Comparison of ENCODE assay signal across 13 cellular contexts in genomic region chr2:99821572-99822369, GRCh38.
DNase-seq lines count a peak whose midpoint lies in the region; ATAC-seq, FAIRE-seq and TF ChIP-seq lines count a peak whose summit lies in the region.
"Had no signal": no experiment of that assay in that cellular context is flagged by ENCODE, and none has a peak within 500 bp of the region (broad histone marks: within the 10 kb centered on the region; RNA-seq: fewer than 3 reads in every experiment).

No MANE protein-coding gene starts in this region.

- H3K4me3 ChIP-seq in HepG2 (replicated peaks in 1 of 3; ENCODE audit: insufficient read depth in 1 of 3, low read depth in 2 of 3, low read length in 3 of 3), result no peak overlapping the region
- no peak overlapping the region for H3K4me3 ChIP-seq in right lobe of liver
- no peak overlapping the region for H3K4me3 ChIP-seq in adrenal gland
- H3K4me3 ChIP-seq: skin epidermis had no signal

- TF ChIP-seq POLR2A in HepG2 (IDR thresholded peaks at IDR 0.05; ENCODE audit: insufficient read depth in 1 of 2, low read depth in 2 of 2, low read length in 2 of 2), result no peak
- TF ChIP-seq POLR2A in right lobe of liver (IDR thresholded peaks at IDR 0.05), result no peak
- no peak for TF ChIP-seq POLR2A in adrenal gland (IDR thresholded peaks at IDR 0.05)

- H3K36me3 ChIP-seq in HepG2 (replicated peaks in 1 of 2; ENCODE audit: control insufficient read depth in 1 of 2, insufficient read depth in 2 of 2, low read length in 2 of 2) (no peaks in the 10 kb centered on the region), right lobe of liver (no peaks in the 10 kb centered on the region), adrenal gland (replicated peaks in 1 of 2) (no peaks in the 10 kb centered on the region)

- no peak overlapping the region for H3K4me2 ChIP-seq in HepG2 (ENCODE audit: low read depth, low read length)

- H3K27me3 ChIP-seq in HepG2 (ENCODE audit: control insufficient read depth in 1 of 2, insufficient read depth in 2 of 2, low read length in 2 of 2), result no peaks in the 10 kb centered on the region; a peak in 1 of 5 replicates
- H3K27me3 ChIP-seq in right lobe of liver, result no peaks in the 10 kb centered on the region
- H3K27me3 ChIP-seq in adrenal gland, result peaks cover 3% of the 10 kb centered on the region

- CTCF ChIA-PET in HepG2 (lab: Yijun Ruan, JAX; ENCODE audit: low intra/inter-chr PET ratio, low total read pairs), result no interaction called here

- no peak for TF ChIP-seq RAD21 in HepG2 (CRISPR knock-in tag; IDR thresholded peaks at IDR 0.05)

- H3K27ac ChIP-seq in HepG2 (ENCODE audit: extremely low read length, insufficient read depth, low read length) (no peak overlapping the region), right lobe of liver (no peak overlapping the region), adrenal gland (no peak overlapping the region)
- H3K27ac ChIP-seq: skin epidermis had no signal

- DNase-seq in HepG2 (ENCODE audit: low spot score), result no peak
- DNase-seq in right lobe of liver, result no peak
- DNase-seq in astrocyte of the hippocampus (ENCODE audit: low read depth, low spot score), result peak; percentile 77
- peak; percentile 27 for DNase-seq in hepatic stellate cell (ENCODE audit: low spot score)
- no peak for DNase-seq in omental fat pad (ENCODE audit: low spot score)
- DNase-seq in NCI-H1694 (lab: John Stamatoyannopoulos, UW), result no peak
- DNase-seq in adrenal gland, result no peak
- no peak for DNase-seq in amniotic stem cell (lab: John Stamatoyannopoulos, UW)
- DNase-seq: 8988T; activated naive CD4-positive, alpha-beta T cell treated with anti-CD3 and anti-CD28 coated beads, Interleukin-2, amount 50 U/mL, for 16 hours; DMS153; effector CD8-positive, alpha-beta T cell had no signal

- H4K20me1 ChIP-seq in HepG2 (ENCODE audit: insufficient read depth, low read length), result no peaks in the 10 kb centered on the region

- POLR2A ChIA-PET in HepG2 (lab: Yijun Ruan, JAX), result no interaction called here

- TF ChIP-seq EP300 in HepG2 (IDR thresholded peaks at IDR 0.05; ENCODE audit: low read depth in 2 of 2, low read length in 2 of 2) (no peak), HepG2 (CRISPR knock-in tag; IDR thresholded peaks at IDR 0.05; ENCODE audit: borderline replicate concordance) (no peak)

- no peaks in the 10 kb centered on the region for H3K9me3 ChIP-seq in HepG2 (ENCODE audit: low read length)
- peaks cover 0 to 2% (median 0%) of the 10 kb centered on the region in 4 donors for H3K9me3 ChIP-seq in right lobe of liver
- no peaks in the 10 kb centered on the region for H3K9me3 ChIP-seq in adrenal gland (replicated peaks in 1 of 3)

- no peak overlapping the region for H3K9ac ChIP-seq in HepG2 (ENCODE audit: insufficient read depth, low read depth, low read length)

- intact Hi-C loops in HepG2 (cut with micrococcal nuclease; ENCODE audit: unreplicated experiment), result no loop called here
- intact Hi-C loops in right lobe of liver (cut with DNase I), result no loop called here
- intact Hi-C loops in adrenal gland (cut with DNase I), result loop anchor here (10.0 kb wide), 1 partner anchor 267 kb away; no protein-coding TSS in a partner anchor

- in situ Hi-C loops in HepG2 (cut with HindIII; ENCODE audit: extremely low pct_ligation_motif_present, low pct_unique_long_range_greater_than_20kb), result loop anchor here (10.0 kb wide), 1 partner anchor 267 kb away; no protein-coding TSS in a partner anchor

- 30% methylated on average over 13 of the region's 13 CpGs for WGBS in HepG2 (ENCODE audit: low lambda C conversion rate)
- 80% methylated on average over 10 of the region's 13 CpGs for WGBS in right lobe of liver (ENCODE audit: insufficient coverage, low coverage, low lambda C conversion rate, missing lambda C conversion rate)
- 85 to 90% (median 89%) methylated on average over 13 of the region's 13 CpGs for WGBS in adrenal gland, 4 donors

- ATAC-seq in HepG2 (no peak), right lobe of liver (no peak), omental fat pad (ENCODE audit: low FRiP score) (no peak)

- FAIRE-seq in HepG2 (lab: Jason Lieb, UNC), result no peak

- H2AFZ ChIP-seq in HepG2 (ENCODE audit: low read length), result no peak overlapping the region

- H3K79me2 ChIP-seq in HepG2 (ENCODE audit: insufficient read depth, low read length), result no peaks in the 10 kb centered on the region

- no peaks in the 10 kb centered on the region for H3K4me1 ChIP-seq in HepG2 (ENCODE audit: insufficient read depth, low read length)
- peaks cover 0 to 16% (median 8%) of the 10 kb centered on the region in 4 donors for H3K4me1 ChIP-seq in right lobe of liver
- no peaks in the 10 kb centered on the region for H3K4me1 ChIP-seq in adrenal gland (replicated peaks in 1 of 2)

- BruUV-seq in HepG2 (replicated peaks; lab: Mats Ljungman, UMichigan), result no TSS peak

- TF ChIP-seq CTCF in HepG2 (CRISPR knock-in tag; IDR thresholded peaks at IDR 0.05) (no peak), right lobe of liver (IDR thresholded peaks at IDR 0.05) (no peak), omental fat pad (IDR thresholded peaks at IDR 0.05) (no peak), adrenal gland (IDR thresholded peaks at IDR 0.05) (no peak)

TF ChIP-seq in HepG2, 621 proteins besides CTCF, POLR2A, EP300 and RAD21 (continues in another document):
- peak; percentile 97 for TF ChIP-seq CREB1 (IDR thresholded peaks at IDR 0.05)
- no peak for TF ChIP-seq CREB1 (CRISPR knock-in tag; IDR thresholded peaks at IDR 0.05)
- no peak for TF ChIP-seq HDAC2 (CRISPR knock-in tag; IDR thresholded peaks at IDR 0.05)
- peak; percentile 95 for TF ChIP-seq ATF7 (IDR thresholded peaks at IDR 0.05)
- no peak for TF ChIP-seq ATF7 (CRISPR knock-in tag; IDR thresholded peaks at IDR 0.05)
- TF ChIP-seq SRY (CRISPR knock-in tag; IDR thresholded peaks at IDR 0.05), result no peak
- TF ChIP-seq ZNF260 (CRISPR knock-in tag; IDR thresholded peaks at IDR 0.05; ENCODE audit: borderline replicate concordance, low read depth), result no peak
- TF ChIP-seq, protein P1, sequence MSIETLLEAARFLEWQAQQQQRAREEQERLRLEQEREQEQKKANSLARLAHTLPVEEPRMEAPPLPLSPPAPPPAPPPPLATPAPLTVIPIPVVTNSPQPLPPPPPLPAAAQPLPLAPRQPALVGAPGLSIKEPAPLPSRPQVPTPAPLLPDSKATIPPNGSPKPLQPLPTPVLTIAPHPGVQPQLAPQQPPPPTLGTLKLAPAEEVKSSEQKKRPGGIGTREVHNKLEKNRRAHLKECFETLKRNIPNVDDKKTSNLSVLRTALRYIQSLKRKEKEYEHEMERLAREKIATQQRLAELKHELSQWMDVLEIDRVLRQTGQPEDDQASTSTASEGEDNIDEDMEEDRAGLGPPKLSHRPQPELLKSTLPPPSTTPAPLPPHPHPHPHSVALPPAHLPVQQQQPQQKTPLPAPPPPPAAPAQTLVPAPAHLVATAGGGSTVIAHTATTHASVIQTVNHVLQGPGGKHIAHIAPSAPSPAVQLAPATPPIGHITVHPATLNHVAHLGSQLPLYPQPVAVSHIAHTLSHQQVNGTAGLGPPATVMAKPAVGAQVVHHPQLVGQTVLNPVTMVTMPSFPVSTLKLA (IDR thresholded peaks at IDR 0.05), result peak; percentile 43; the same call in 1 of the 2 replicates
- TF ChIP-seq, protein P2, sequence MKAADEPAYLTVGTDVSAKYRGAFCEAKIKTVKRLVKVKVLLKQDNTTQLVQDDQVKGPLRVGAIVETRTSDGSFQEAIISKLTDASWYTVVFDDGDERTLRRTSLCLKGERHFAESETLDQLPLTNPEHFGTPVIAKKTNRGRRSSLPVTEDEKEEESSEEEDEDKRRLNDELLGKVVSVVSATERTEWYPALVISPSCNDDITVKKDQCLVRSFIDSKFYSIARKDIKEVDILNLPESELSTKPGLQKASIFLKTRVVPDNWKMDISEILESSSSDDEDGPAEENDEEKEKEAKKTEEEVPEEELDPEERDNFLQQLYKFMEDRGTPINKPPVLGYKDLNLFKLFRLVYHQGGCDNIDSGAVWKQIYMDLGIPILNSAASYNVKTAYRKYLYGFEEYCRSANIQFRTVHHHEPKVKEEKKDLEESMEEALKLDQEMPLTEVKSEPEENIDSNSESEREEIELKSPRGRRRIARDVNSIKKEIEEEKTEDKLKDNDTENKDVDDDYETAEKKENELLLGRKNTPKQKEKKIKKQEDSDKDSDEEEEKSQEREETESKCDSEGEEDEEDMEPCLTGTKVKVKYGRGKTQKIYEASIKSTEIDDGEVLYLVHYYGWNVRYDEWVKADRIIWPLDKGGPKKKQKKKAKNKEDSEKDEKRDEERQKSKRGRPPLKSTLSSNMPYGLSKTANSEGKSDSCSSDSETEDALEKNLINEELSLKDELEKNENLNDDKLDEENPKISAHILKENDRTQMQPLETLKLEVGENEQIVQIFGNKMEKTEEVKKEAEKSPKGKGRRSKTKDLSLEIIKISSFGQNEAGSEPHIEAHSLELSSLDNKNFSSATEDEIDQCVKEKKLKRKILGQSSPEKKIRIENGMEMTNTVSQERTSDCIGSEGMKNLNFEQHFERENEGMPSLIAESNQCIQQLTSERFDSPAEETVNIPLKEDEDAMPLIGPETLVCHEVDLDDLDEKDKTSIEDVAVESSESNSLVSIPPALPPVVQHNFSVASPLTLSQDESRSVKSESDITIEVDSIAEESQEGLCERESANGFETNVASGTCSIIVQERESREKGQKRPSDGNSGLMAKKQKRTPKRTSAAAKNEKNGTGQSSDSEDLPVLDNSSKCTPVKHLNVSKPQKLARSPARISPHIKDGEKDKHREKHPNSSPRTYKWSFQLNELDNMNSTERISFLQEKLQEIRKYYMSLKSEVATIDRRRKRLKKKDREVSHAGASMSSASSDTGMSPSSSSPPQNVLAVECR (CRISPR knock-in tag; IDR thresholded peaks at IDR 0.05; ENCODE audit: borderline replicate concordance), result no peak

Comparison
In these comparisons a context has a peak if more than half of its experiments do, and no peak if none do; other contexts are left out.
1. DNase-seq: peak in astrocyte of the hippocampus (single experiment) and hepatic stellate cell (single experiment); none in HepG2 (single experiment), right lobe of liver (0 of 3), omental fat pad (single experiment), NCI-H1694 (single experiment), adrenal gland (0 of 7) and amniotic stem cell (single experiment).
2. intact Hi-C loops: an anchor here in adrenal gland (10.0 kb wide); none called in HepG2 and right lobe of liver.